In the genomic region with DNA sequence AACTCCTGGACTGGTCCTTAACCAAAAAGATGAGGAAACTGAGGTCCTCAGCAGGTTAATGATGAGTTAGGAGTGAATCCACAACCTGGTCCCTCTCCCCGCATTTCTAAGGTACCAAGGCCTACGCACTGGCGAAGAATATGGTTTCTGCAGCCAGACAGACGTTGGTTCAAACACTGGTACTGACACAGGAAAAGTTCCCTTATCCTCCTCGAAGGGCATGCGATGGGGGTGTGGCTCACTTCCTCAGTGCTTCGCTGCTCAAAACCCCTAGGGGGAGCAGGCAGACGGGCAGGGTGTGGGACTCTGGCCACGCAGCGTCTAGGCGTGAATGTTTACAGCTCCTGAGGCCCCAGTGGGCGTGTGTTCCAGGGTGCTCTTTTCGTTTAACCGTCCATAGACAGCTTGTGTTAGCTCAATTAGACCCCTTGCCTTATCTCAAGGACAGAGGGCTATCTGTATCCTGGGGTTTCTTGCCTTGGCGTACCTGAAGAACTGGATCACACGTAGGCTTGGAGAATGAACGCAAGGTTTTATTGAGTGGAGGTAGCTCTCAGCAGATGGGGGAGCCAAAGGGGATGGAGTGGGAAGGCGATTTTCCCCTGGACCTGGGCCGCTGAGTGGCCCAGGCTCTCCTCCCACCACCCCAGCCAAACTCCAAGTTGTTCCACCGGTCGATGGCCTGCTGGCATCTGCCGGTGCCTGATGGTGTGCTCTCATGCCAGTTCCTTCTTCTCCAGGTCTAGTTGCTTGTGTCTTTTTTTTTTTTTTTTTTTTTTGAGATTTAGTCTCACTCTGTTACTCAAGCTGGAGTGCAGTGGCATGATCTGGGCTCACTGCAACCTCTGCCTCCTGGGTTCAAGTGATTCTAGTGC, we compare ENCODE assay signal across 8 cellular contexts. TPM values are rescaled to one million over a fixed set of nuclear protein-coding genes. Genes with fewer than 3 reads are reported as not detected.
DNase-seq lines count a peak whose midpoint lies in the region; ATAC-seq and TF ChIP-seq lines count a peak whose summit lies in the region.

No MANE protein-coding gene starts in this region.

- TF ChIP-seq POLR2A in ovary (IDR thresholded peaks at IDR 0.05), result no peak

- H3K36me3 ChIP-seq in NT2/D1 (ENCODE audit: insufficient read depth, insufficient read length, low read length) (no peaks in the 10 kb centered on the region), ovary (no peaks in the 10 kb centered on the region)

- no peaks in the 10 kb centered on the region for H3K9me3 ChIP-seq in NT2/D1 (ENCODE audit: insufficient read depth, low read length)
- H3K9me3 ChIP-seq in ovary, result no peaks in the 10 kb centered on the region

- WGBS in ovary, 3 donors, result 59 to 66% (median 60%) methylated on average over 22 of the region's 22 CpGs

- H3K4me3 ChIP-seq in NT2/D1 (ENCODE audit: insufficient read length, low read depth) (no peak overlapping the region), ovary (no peak overlapping the region)

- no peaks in the 10 kb centered on the region for H3K27me3 ChIP-seq in NT2/D1 (ENCODE audit: insufficient read depth, insufficient read length)
- no peaks in the 10 kb centered on the region for H3K27me3 ChIP-seq in ovary

- TF ChIP-seq EP300 in ovary (IDR thresholded peaks at IDR 0.05), result no peak

- peaks cover 4% of the 10 kb centered on the region for H3K4me1 ChIP-seq in NT2/D1 (ENCODE audit: insufficient read depth, insufficient read length)
- peaks cover under 1% of the 10 kb centered on the region for H3K4me1 ChIP-seq in ovary (ENCODE audit: insufficient read depth)

- no peak overlapping the region for H3K9ac ChIP-seq in NT2/D1 (ENCODE audit: insufficient read length, low read depth)

- DNase-seq in NT2/D1 (ENCODE audit: low read depth, low spot score), result peak; percentile 70
- DNase-seq in activated CD8-positive, alpha-beta memory T cell treated with anti-CD3 and anti-CD28 coated beads, Interleukin-2, amount 50 U/mL, for 24 hours (ENCODE audit: extremely low read depth), result peak; percentile 51
- peak; percentile 60 for DNase-seq in fibroblast of gingiva (ENCODE audit: low read depth)
- peak in 4 of 5 donors; percentile 27 to 50 (median 39) for DNase-seq in ovary
- DNase-seq in ureter (ENCODE audit: low spot score), result peak; percentile 71
- no peak for DNase-seq in T1000 (lab: John Stamatoyannopoulos, UW)

- ATAC-seq in HG02763 (IDR thresholded peaks at IDR 0.05; ENCODE audit: unreplicated experiment), result peak; percentile 80

- H3K27ac ChIP-seq in ovary, result no peak overlapping the region

- TF ChIP-seq CTCF in GM12872 (IDR thresholded peaks at IDR 0.05; ENCODE audit: insufficient read depth, low read depth, low read length) (peak; percentile 94), ovary (IDR thresholded peaks at IDR 0.05) (peak in 1 of 3 donors; percentile 15)

- intact Hi-C loops in ovary (cut with DNase I), result loop anchor here in 2 of 4 donors (5.0 to 10.0 kb wide), 2 partner anchors 99 to 106 kb away; no protein-coding TSS in a partner anchor

RNA-seq across cellular contexts. Expression of a gene that starts 31.8 kb away (rescaled TPM):
- 10 to 100 TPM; 17.6 to 31.1 (median 26.6) TPM for total RNA-seq in ovary
- polyA plus RNA-seq in ovary, result 10 to 100 TPM; 24.6 to 36.7 TPM
- 33.6 TPM for total RNA-seq in ureter
